ENCODE assay signal across 22 cellular contexts in genomic region chr21:41670056-41670805, GRCh38.
DNase-seq lines count a peak whose midpoint lies in the region; ATAC-seq and TF ChIP-seq lines count a peak whose summit lies in the region.
"Had no signal": no experiment of that assay in that cellular context is flagged by ENCODE, and none has a peak within 500 bp of the region (broad histone marks: within the 10 kb centered on the region; RNA-seq: fewer than 3 reads in every experiment).

No MANE protein-coding gene starts in this region.

- peaks cover 8% of the 10 kb centered on the region for H3K4me1 Mint-ChIP-seq in WTC11

- H3K9ac ChIP-seq in neuronal stem cell (ENCODE audit: low read depth, low read length, poor library complexity) = no peak overlapping the region

- H2AK5ac ChIP-seq in neuronal stem cell (ENCODE audit: low read depth, low read length) = peak overlapping the region; percentile 81

- no peaks in the 10 kb centered on the region for H3K9me3 Mint-ChIP-seq in WTC11
- H3K9me3 Mint-ChIP-seq: CD4-positive, CD25-positive, alpha-beta regulatory T cell; HFFc6 had no signal

- no peak overlapping the region for H2AFZ ChIP-seq in neuronal stem cell (ENCODE audit: low read length)
- H2AFZ ChIP-seq: PC-9 had no signal

- no peak overlapping the region for H3K4me3 Mint-ChIP-seq in WTC11
- H3K4me3 Mint-ChIP-seq: CD4-positive, CD25-positive, alpha-beta regulatory T cell; HFFc6 had no signal

- 86 to 90% (median 88%) methylated on average over 16 to 28 of the region's 28 CpGs for WGBS in heart left ventricle, 4 donors
- WGBS in neuronal stem cell (ENCODE audit: extremely low coverage in 2 of 2, insufficient read length in 2 of 2, insufficient replicate concordance in 1 of 2), 2 donors = no CpG with 5 or more reads among the region's 28 CpGs

- DNase-seq in Right ventricle myocardium superior = peak; percentile 34
- no peak for DNase-seq in heart left ventricle
- DNase-seq in WTC11 (ENCODE audit: low spot score) = no peak
- no peak for DNase-seq in neuronal stem cell (ENCODE audit: low spot score)
- DNase-seq in upper lobe of right lung = peak; percentile 60
- no peak for DNase-seq in stimulated activated CD4-positive, alpha-beta T cell treated with anti-CD3 and anti-CD28 coated beads, Interleukin-4, amount 100 ng/mL, for 4 hours
- no peak for DNase-seq in ascending aorta (ENCODE audit: low spot score in 2 of 2)
- DNase-seq: 8988T; ACHN; BE2C; CD4-positive, CD25-positive, alpha-beta regulatory T cell; DMS53; HFFc6; KBM-7; NCI-H2029; NCI-H446 treated with DMSO at 0.1 percent for 48 hours; NCI-H526 treated with DMSO at 0.1 percent for 48 hours; PC-9; SIG-M5 had no signal

- H3K4me2 ChIP-seq in neuronal stem cell (ENCODE audit: insufficient read depth, low read length, poor library complexity, severe bottlenecking) = no peak overlapping the region
- H3K4me2 ChIP-seq: PC-9 had no signal

- peak overlapping the region; percentile 82 for H2BK15ac ChIP-seq in neuronal stem cell (ENCODE audit: low read length)

- no peak overlapping the region for H3K27ac ChIP-seq in heart left ventricle
- no peak overlapping the region for H3K27ac ChIP-seq in neuronal stem cell (replicated peaks; ENCODE audit: low read length)
- H3K27ac ChIP-seq in upper lobe of right lung = no peak overlapping the region
- H3K27ac ChIP-seq in ascending aorta = no peak overlapping the region
- H3K27ac ChIP-seq: PC-9, SK-N-MC had no signal

- H3K14ac ChIP-seq in neuronal stem cell (ENCODE audit: low read length) = no peak overlapping the region

- TF ChIP-seq CTCF in heart left ventricle (IDR thresholded peaks at IDR 0.05) = no peak
- TF ChIP-seq CTCF in WTC11 (IDR thresholded peaks at IDR 0.05) = no peak
- TF ChIP-seq CTCF in upper lobe of right lung (IDR thresholded peaks at IDR 0.05) = no peak
- no peak for TF ChIP-seq CTCF in ascending aorta (IDR thresholded peaks at IDR 0.05)

- H3K23ac ChIP-seq in neuronal stem cell (ENCODE audit: low read depth, low read length, poor library complexity) = peak overlapping the region; percentile 17

- H3K4me3 ChIP-seq in heart left ventricle = no peak overlapping the region
- no peak overlapping the region for H3K4me3 ChIP-seq in neuronal stem cell (ENCODE audit: low read length in 2 of 2)
- H3K4me3 ChIP-seq in upper lobe of right lung = no peak overlapping the region
- no peak overlapping the region for H3K4me3 ChIP-seq in ascending aorta
- H3K4me3 ChIP-seq: HAP-1, PC-9, SK-N-MC had no signal

- no peak overlapping the region for H3K4ac ChIP-seq in neuronal stem cell (ENCODE audit: low read length)

- H3K4me1 ChIP-seq in heart left ventricle (peaks cover 0 to 14% (median 0%) of the 10 kb centered on the region in 12 donors), neuronal stem cell (ENCODE audit: control insufficient read depth in 2 of 2, insufficient read depth in 1 of 2, low read depth in 1 of 2, low read length in 2 of 2) (peaks cover 2 to 4% of the 10 kb centered on the region in 2 donors), upper lobe of right lung (no peaks in the 10 kb centered on the region), ascending aorta (peaks cover 3 to 4% of the 10 kb centered on the region in 2 donors)
- H3K4me1 ChIP-seq: BE2C, HAP-1 had no signal

- no peak overlapping the region for H3K27ac Mint-ChIP-seq in WTC11
- H3K27ac Mint-ChIP-seq: CD4-positive, CD25-positive, alpha-beta regulatory T cell; HFFc6 had no signal

- peak overlapping the region; percentile 84 for H3K18ac ChIP-seq in neuronal stem cell (ENCODE audit: low read length)

- no peak for TF ChIP-seq POLR2A in heart left ventricle (IDR thresholded peaks at IDR 0.05)

- H4K8ac ChIP-seq in neuronal stem cell (ENCODE audit: low read depth, low read length) = peak overlapping the region; percentile 27

- H2BK12ac ChIP-seq in neuronal stem cell (ENCODE audit: low read length) = peak overlapping the region; percentile 48

- H2BK5ac ChIP-seq in neuronal stem cell (ENCODE audit: low read length) = peak overlapping the region; percentile 25

- H3K27me3 ChIP-seq in heart left ventricle = peaks cover 0 to 7% (median 0%) of the 10 kb centered on the region in 9 donors
- no peaks in the 10 kb centered on the region for H3K27me3 ChIP-seq in neuronal stem cell (ENCODE audit: control insufficient read depth in 3 of 3, insufficient read depth in 3 of 3, low read depth in 1 of 3, low read length in 3 of 3)
- no peaks in the 10 kb centered on the region for H3K27me3 ChIP-seq in upper lobe of right lung
- H3K27me3 ChIP-seq in ascending aorta = no peaks in the 10 kb centered on the region
- H3K27me3 ChIP-seq: BE2C had no signal

- no peaks in the 10 kb centered on the region for H3K36me3 Mint-ChIP-seq in WTC11
- H3K36me3 Mint-ChIP-seq: CD4-positive, CD25-positive, alpha-beta regulatory T cell had no signal

- H3K36me3 ChIP-seq in heart left ventricle (no peaks in the 10 kb centered on the region), neuronal stem cell (replicated peaks in 1 of 2; ENCODE audit: control insufficient read depth in 2 of 2, insufficient read depth in 2 of 2, low read length in 2 of 2) (no peaks in the 10 kb centered on the region), upper lobe of right lung (no peaks in the 10 kb centered on the region), ascending aorta (no peaks in the 10 kb centered on the region)
- H3K36me3 ChIP-seq: BE2C, HAP-1 had no signal

- no peaks in the 10 kb centered on the region for H3K79me1 ChIP-seq in neuronal stem cell (ENCODE audit: low read depth, low read length)

- intact Hi-C loops in Right ventricle myocardium superior (cut with DNase I) (no loop called here), heart left ventricle (cut with DNase I) (no loop called here), upper lobe of right lung (cut with DNase I) (no loop called here), ascending aorta (cut with DNase I) (no loop called here)

- ATAC-seq in Right ventricle myocardium superior (ENCODE audit: poor library complexity) (no peak), heart left ventricle (no peak), WTC11 (no peak), upper lobe of right lung (no peak), HG02678 (IDR thresholded peaks at IDR 0.05; ENCODE audit: unreplicated experiment) (no peak)

- no peaks in the 10 kb centered on the region for H3K9me3 ChIP-seq in heart left ventricle
- H3K9me3 ChIP-seq in neuronal stem cell (replicated peaks in 1 of 2; ENCODE audit: control insufficient read depth in 2 of 2, insufficient read depth in 1 of 2, low read depth in 1 of 2, low read length in 2 of 2) = no peaks in the 10 kb centered on the region
- H3K9me3 ChIP-seq in upper lobe of right lung = no peaks in the 10 kb centered on the region
- H3K9me3 ChIP-seq in ascending aorta = no peaks in the 10 kb centered on the region
- H3K9me3 ChIP-seq: BE2C, HAP-1 had no signal

- H2BK120ac ChIP-seq in neuronal stem cell (ENCODE audit: low read depth, low read length) = no peak overlapping the region

- CTCF ChIA-PET in WTC11 (lab: Charles Lee) = interaction anchor here (1.3 kb wide), 1 partner anchor 58 kb away, joined by 6 read pairs; no protein-coding TSS in a partner anchor

- POLR2A ChIA-PET in WTC11 (lab: Charles Lee) = interaction anchor here (0.7 kb wide), 1 partner anchor 17 kb away, joined by 3 read pairs; no protein-coding TSS in a partner anchor

- no peaks in the 10 kb centered on the region; the same call in 1 of the 2 replicates for H3K27me3 Mint-ChIP-seq in WTC11 (ENCODE audit: low read depth)

- peak overlapping the region; percentile 3 for H4K91ac ChIP-seq in neuronal stem cell (ENCODE audit: low read depth, low read length, poor library complexity)

TF ChIP-seq in WTC11, 78 proteins besides CTCF, POLR2A, EP300 and RAD21:
- TF ChIP-seq ZNF512 (CRISPR knock-in tag; IDR thresholded peaks at IDR 0.05; ENCODE audit: borderline replicate concordance) (0 out of 2 replicates have a peak, but pooled peaks have one; percentile 62), CREM (CRISPR knock-in tag; IDR thresholded peaks at IDR 0.05) (no peak)

Comparison
In these comparisons a context has a peak if more than half of its experiments do, and no peak if none do; other contexts are left out.
1. DNase-seq: peak in Right ventricle myocardium superior (single experiment) and upper lobe of right lung (single experiment); none in heart left ventricle (0 of 5), WTC11 (single experiment), neuronal stem cell (single experiment), stimulated activated CD4-positive, alpha-beta T cell treated with anti-CD3 and anti-CD28 coated beads, Interleukin-4, amount 100 ng/mL, for 4 hours (0 of 2) and ascending aorta (0 of 2).